Comparison of ENCODE assay signal across 21 cellular contexts in the genomic region with DNA sequence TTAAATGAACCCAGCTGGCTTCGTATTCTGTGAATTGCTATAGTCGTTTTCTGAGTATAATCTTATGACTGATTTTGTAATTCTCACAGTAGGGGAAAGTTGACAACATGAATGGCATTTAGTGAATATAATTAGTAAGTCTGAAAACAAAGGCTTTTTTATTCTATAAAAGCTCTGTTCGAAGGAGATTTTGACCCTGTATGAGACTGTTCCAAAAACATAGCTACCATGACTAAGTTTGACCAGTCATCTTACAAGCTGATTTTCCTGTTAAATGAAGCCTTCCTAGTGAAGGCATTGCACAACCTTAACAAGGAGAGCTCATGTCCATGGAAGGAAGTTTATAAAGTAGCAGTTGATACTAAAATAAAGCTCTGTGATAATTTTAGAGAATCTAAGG.
DNase-seq lines count a peak whose midpoint lies in the region; ATAC-seq, FAIRE-seq and TF ChIP-seq lines count a peak whose summit lies in the region.
"Had no signal": no experiment of that assay in that cellular context is flagged by ENCODE, and none has a peak within 500 bp of the region (broad histone marks: within the 10 kb centered on the region; RNA-seq: fewer than 3 reads in every experiment).

No MANE protein-coding gene starts in this region.

- no peak for ATAC-seq in activated naive CD8-positive, alpha-beta T cell treated with anti-CD3 and anti-CD28 coated beads, Interleukin-2, amount 50 U/mL, for 24 hours
- no peak for ATAC-seq in GM18858 (IDR thresholded peaks at IDR 0.05; ENCODE audit: unreplicated experiment)
- ATAC-seq: effector memory CD8-positive, alpha-beta T cell; left ventricle myocardium superior; sciatic nerve had no signal

- H3K9me3 Mint-ChIP-seq in activated naive CD8-positive, alpha-beta T cell treated with anti-CD3 and anti-CD28 coated beads, Interleukin-2, amount 50 U/mL, for 24 hours: no peaks in the 10 kb centered on the region
- H3K9me3 Mint-ChIP-seq: activated naive CD8-positive, alpha-beta T cell treated with anti-CD3 and anti-CD28 coated beads, Interleukin-2, amount 10 ng/mL, durations not matched to agents 7 days and 5 days; effector memory CD8-positive, alpha-beta T cell; H9 had no signal

- H3K36me3 Mint-ChIP-seq in activated naive CD8-positive, alpha-beta T cell treated with anti-CD3 and anti-CD28 coated beads, Interleukin-2, amount 50 U/mL, for 24 hours (ENCODE audit: low read depth): peaks cover 2% of the 10 kb centered on the region

- no peak overlapping the region for H3K27ac Mint-ChIP-seq in activated naive CD8-positive, alpha-beta T cell treated with anti-CD3 and anti-CD28 coated beads, Interleukin-2, amount 50 U/mL, for 24 hours
- H3K27ac Mint-ChIP-seq: activated naive CD8-positive, alpha-beta T cell treated with anti-CD3 and anti-CD28 coated beads, Interleukin-2, amount 10 ng/mL, durations not matched to agents 7 days and 5 days; effector memory CD8-positive, alpha-beta T cell; H9 had no signal

- H3K27ac ChIP-seq in dorsolateral prefrontal cortex: no peak overlapping the region
- H3K27ac ChIP-seq: stomach had no signal

- H3K36me3 ChIP-seq in bronchial epithelial cell (ENCODE audit: control insufficient read depth, insufficient read depth, low read length): no peaks in the 10 kb centered on the region
- H3K36me3 ChIP-seq: stomach had no signal

- no peaks in the 10 kb centered on the region for H3K4me1 Mint-ChIP-seq in activated naive CD8-positive, alpha-beta T cell treated with anti-CD3 and anti-CD28 coated beads, Interleukin-2, amount 50 U/mL, for 24 hours
- H3K4me1 Mint-ChIP-seq: activated naive CD8-positive, alpha-beta T cell treated with anti-CD3 and anti-CD28 coated beads, Interleukin-2, amount 10 ng/mL, durations not matched to agents 7 days and 5 days had no signal

- no peaks in the 10 kb centered on the region for H3K27me3 ChIP-seq in bronchial epithelial cell (ENCODE audit: control insufficient read depth, insufficient read depth, low read length)
- peaks cover 0 to 75% (median 12%) of the 10 kb centered on the region in 45 donors for H3K27me3 ChIP-seq in dorsolateral prefrontal cortex
- H3K27me3 ChIP-seq: stomach had no signal

- TF ChIP-seq CTCF in bronchial epithelial cell (IDR thresholded peaks at IDR 0.05; ENCODE audit: insufficient read depth, low read length, severe bottlenecking) (no peak), dorsolateral prefrontal cortex (IDR thresholded peaks at IDR 0.05 in 54 of 56, conservative IDR thresholded peaks at IDR 0.05 in 2 of 56; ENCODE audit: low read depth in 1 of 56, partially characterized antibody in 56 of 56) (no peak)

- no peaks in the 10 kb centered on the region for H3K27me3 Mint-ChIP-seq in activated naive CD8-positive, alpha-beta T cell treated with anti-CD3 and anti-CD28 coated beads, Interleukin-2, amount 50 U/mL, for 24 hours
- H3K27me3 Mint-ChIP-seq: activated naive CD8-positive, alpha-beta T cell treated with anti-CD3 and anti-CD28 coated beads, Interleukin-2, amount 10 ng/mL, durations not matched to agents 7 days and 5 days; effector memory CD8-positive, alpha-beta T cell had no signal

- H3K4me3 ChIP-seq in bronchial epithelial cell (ENCODE audit: low read depth, low read length) (no peak overlapping the region), dorsolateral prefrontal cortex (no peak overlapping the region)
- H3K4me3 ChIP-seq: stomach had no signal

- no peak for FAIRE-seq in bronchial epithelial cell (lab: Jason Lieb, UNC)

- intact Hi-C loops in dorsolateral prefrontal cortex (cut with DNase I): no loop called here

- H3K4me3 Mint-ChIP-seq in activated naive CD8-positive, alpha-beta T cell treated with anti-CD3 and anti-CD28 coated beads, Interleukin-2, amount 50 U/mL, for 24 hours: no peak overlapping the region
- H3K4me3 Mint-ChIP-seq: activated naive CD8-positive, alpha-beta T cell treated with anti-CD3 and anti-CD28 coated beads, Interleukin-2, amount 10 ng/mL, durations not matched to agents 7 days and 5 days; effector memory CD8-positive, alpha-beta T cell; H9 had no signal

- peak; percentile 2 for DNase-seq in AG08396 (ENCODE audit: low spot score)
- peak; percentile 26 for DNase-seq in LHCN-M2 (ENCODE audit: low read depth)
- peak; percentile 22 for DNase-seq in bronchial epithelial cell (ENCODE audit: low read depth)
- DNase-seq in iris pigment epithelial cell (ENCODE audit: low read depth): peak; percentile 50
- no peak for DNase-seq in activated naive CD8-positive, alpha-beta T cell treated with anti-CD3 and anti-CD28 coated beads, Interleukin-2, amount 50 U/mL, for 24 hours
- DNase-seq in dorsolateral prefrontal cortex: no peak
- no peak for DNase-seq in NCI-H1436 treated with DMSO at 0.1 percent for 48 hours (lab: John Stamatoyannopoulos, UW)
- DNase-seq: ACHN; activated CD4-positive, alpha-beta T cell treated with anti-CD3 and anti-CD28 coated beads for 1 hour; activated naive CD8-positive, alpha-beta T cell treated with anti-CD3 and anti-CD28 coated beads, Interleukin-2, amount 10 ng/mL, durations not matched to agents 7 days and 5 days; DND-41; effector memory CD8-positive, alpha-beta T cell; H9; left ventricle myocardium superior; NCI-H1417 treated with DMSO at 0.1 percent for 48 hours; NCI-H2171; occipital lobe; SK-N-SH; stomach had no signal

Comparison
In these comparisons a context has a peak if more than half of its experiments do, and no peak if none do; other contexts are left out.
1. DNase-seq: peak in AG08396 (single experiment), LHCN-M2 (single experiment), bronchial epithelial cell (single experiment) and iris pigment epithelial cell (single experiment); none in activated naive CD8-positive, alpha-beta T cell treated with anti-CD3 and anti-CD28 coated beads, Interleukin-2, amount 50 U/mL, for 24 hours (single experiment), dorsolateral prefrontal cortex (0 of 10) and NCI-H1436 treated with DMSO at 0.1 percent for 48 hours (single experiment).